1 cellular context compared by ENCODE assay signal in the genomic region with DNA sequence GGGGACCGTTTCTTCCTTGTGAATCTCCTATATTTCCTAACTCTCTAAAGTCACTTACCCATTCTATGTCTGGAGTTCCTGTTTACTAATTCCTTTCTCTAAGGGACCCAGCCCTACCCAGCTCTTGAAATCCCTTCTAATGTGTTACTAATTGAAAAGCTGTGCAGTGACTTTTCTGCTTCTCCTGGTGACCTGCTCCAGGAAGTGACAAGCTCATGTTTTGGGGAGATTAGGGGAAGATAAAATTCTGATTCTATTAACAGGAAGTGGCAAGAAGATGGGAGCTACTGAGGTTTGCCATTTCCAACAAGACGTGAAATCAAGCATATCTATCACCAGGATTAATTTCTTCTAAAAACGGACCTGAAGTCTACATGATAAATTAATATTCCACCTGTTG.
TF ChIP-seq lines count a peak whose summit lies in the region.

No MANE protein-coding gene starts in this region.

TF ChIP-seq in GM12878, 131 proteins besides CTCF, POLR2A, EP300 and RAD21:
- no peak for TF ChIP-seq EGR1 (IDR thresholded peaks at IDR 0.05; ENCODE audit: borderline replicate concordance in 1 of 2, low read depth in 2 of 2, low read length in 2 of 2)
- TF ChIP-seq, protein P1, sequence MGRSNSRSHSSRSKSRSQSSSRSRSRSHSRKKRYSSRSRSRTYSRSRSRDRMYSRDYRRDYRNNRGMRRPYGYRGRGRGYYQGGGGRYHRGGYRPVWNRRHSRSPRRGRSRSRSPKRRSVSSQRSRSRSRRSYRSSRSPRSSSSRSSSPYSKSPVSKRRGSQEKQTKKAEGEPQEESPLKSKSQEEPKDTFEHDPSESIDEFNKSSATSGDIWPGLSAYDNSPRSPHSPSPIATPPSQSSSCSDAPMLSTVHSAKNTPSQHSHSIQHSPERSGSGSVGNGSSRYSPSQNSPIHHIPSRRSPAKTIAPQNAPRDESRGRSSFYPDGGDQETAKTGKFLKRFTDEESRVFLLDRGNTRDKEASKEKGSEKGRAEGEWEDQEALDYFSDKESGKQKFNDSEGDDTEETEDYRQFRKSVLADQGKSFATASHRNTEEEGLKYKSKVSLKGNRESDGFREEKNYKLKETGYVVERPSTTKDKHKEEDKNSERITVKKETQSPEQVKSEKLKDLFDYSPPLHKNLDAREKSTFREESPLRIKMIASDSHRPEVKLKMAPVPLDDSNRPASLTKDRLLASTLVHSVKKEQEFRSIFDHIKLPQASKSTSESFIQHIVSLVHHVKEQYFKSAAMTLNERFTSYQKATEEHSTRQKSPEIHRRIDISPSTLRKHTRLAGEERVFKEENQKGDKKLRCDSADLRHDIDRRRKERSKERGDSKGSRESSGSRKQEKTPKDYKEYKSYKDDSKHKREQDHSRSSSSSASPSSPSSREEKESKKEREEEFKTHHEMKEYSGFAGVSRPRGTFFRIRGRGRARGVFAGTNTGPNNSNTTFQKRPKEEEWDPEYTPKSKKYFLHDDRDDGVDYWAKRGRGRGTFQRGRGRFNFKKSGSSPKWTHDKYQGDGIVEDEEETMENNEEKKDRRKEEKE (IDR thresholded peaks at IDR 0.05) = no peak
- TF ChIP-seq SUZ12 (IDR thresholded peaks at IDR 0.05; ENCODE audit: unreplicated experiment) = no peak
- TF ChIP-seq JUNB (IDR thresholded peaks at IDR 0.05) = no peak
